19 cellular contexts compared by ENCODE assay signal in the genomic region with DNA sequence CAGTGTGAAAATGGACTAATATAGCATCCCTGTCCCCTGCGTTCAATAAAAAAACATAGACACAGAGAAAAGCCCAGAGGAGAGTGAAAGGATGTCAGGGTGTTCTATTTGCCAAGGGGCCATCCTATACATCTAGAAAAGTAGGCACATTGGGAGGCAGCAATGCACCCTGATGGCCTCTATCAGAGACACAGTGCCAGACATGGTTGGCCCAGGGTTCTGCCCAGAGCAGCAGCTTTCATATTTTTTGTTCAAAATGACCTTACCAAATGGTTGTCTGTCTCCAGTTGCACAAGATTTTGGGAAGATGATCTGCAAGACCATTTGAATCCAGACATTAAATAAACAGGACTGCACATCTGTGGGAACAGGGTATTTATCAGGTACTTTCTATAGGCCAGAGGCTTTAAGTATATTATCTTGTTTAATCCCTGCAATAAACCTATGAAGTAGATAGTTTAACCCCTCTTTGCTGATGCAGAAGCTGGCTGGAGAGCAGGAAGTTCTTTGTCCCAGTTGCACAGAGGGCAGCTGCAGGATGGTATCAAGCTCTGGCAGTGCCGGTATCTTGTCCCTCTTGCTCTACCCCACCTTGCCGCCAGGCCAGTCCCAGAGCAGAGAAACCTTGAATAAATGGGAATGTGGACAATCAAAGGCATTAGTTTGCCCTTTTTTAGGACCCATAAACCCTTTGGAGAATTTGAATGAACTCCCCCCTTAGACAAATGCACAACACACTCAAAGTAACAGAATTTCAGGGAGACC.
DNase-seq lines count a peak whose midpoint lies in the region; ATAC-seq and TF ChIP-seq lines count a peak whose summit lies in the region.
"Had no signal": no experiment of that assay in that cellular context is flagged by ENCODE, and none has a peak within 500 bp of the region (broad histone marks: within the 10 kb centered on the region; RNA-seq: fewer than 3 reads in every experiment).

No MANE protein-coding gene starts in this region.

- no peak for ATAC-seq in GM18505 (IDR thresholded peaks at IDR 0.05; ENCODE audit: unreplicated experiment)
- ATAC-seq: GM23338, T-cell had no signal

- 90% methylated on average over 3 of the region's 3 CpGs for WGBS in esophagus muscularis mucosa

- H3K36me3 ChIP-seq in esophagus muscularis mucosa (no peaks in the 10 kb centered on the region), tibial artery (no peaks in the 10 kb centered on the region)
- H3K36me3 ChIP-seq: SJCRH30 had no signal

- TF ChIP-seq EP300 in esophagus muscularis mucosa (IDR thresholded peaks at IDR 0.05), result no peak

- DNase-seq in NCI-H510A treated with DMSO at 0.1 percent for 48 hours (lab: John Stamatoyannopoulos, UW) (peak; percentile 10), NCI-H510A (lab: John Stamatoyannopoulos, UW) (no peak), RWPE1 (ENCODE audit: low spot score) (no peak), esophagus muscularis mucosa (ENCODE audit: extremely low spot score) (peak; percentile 57), tibial artery (no peak), mesenteric fat pad (ENCODE audit: low spot score) (no peak)
- DNase-seq: 8988T, DMS79, HCEC 1CT, KBM-7, NCI-H1092, NCI-H1436, NCI-H1930, NCI-H226, NCI-H526, T-cell had no signal

- POLR2A ChIA-PET in RWPE1 (lab: Yijun Ruan, JAX; ENCODE audit: low non-redundant PET), result no interaction called here

- TF ChIP-seq CTCF in RWPE1 (conservative IDR thresholded peaks at IDR 0.05; ENCODE audit: low read depth) (no peak), esophagus muscularis mucosa (IDR thresholded peaks at IDR 0.05) (no peak), tibial artery (IDR thresholded peaks at IDR 0.05) (no peak)

- CTCF ChIA-PET in RWPE1 (lab: Yijun Ruan, JAX), result no interaction called here

- TF ChIP-seq POLR2A in esophagus muscularis mucosa (IDR thresholded peaks at IDR 0.05; ENCODE audit: low read depth) (no peak), GM18505 (IDR thresholded peaks at IDR 0.05; ENCODE audit: borderline replicate concordance, extremely low read depth, insufficient read depth, insufficient read length) (no peak)

- H3K4me3 ChIP-seq in esophagus muscularis mucosa (no peak overlapping the region), tibial artery (no peak overlapping the region)
- H3K4me3 ChIP-seq: GM23338, SJCRH30 had no signal

- H3K27me3 ChIP-seq in esophagus muscularis mucosa (peaks cover 0 to 7% (median 0%) of the 10 kb centered on the region in 4 donors), tibial artery (no peaks in the 10 kb centered on the region)
- H3K27me3 ChIP-seq: SJCRH30 had no signal

- intact Hi-C loops in esophagus muscularis mucosa (cut with DNase I) (no loop called here), tibial artery (cut with DNase I; ENCODE audit: low total_unique reads) (no loop called here)

- peaks cover 0 to 5% (median 0%) of the 10 kb centered on the region in 4 donors for H3K4me1 ChIP-seq in esophagus muscularis mucosa
- no peaks in the 10 kb centered on the region for H3K4me1 ChIP-seq in tibial artery

- H3K9me3 ChIP-seq in esophagus muscularis mucosa (no peaks in the 10 kb centered on the region), tibial artery (no peaks in the 10 kb centered on the region)
- H3K9me3 ChIP-seq: SJCRH30 had no signal

- H3K27ac ChIP-seq in RWPE1 (peak overlapping the region; percentile 47), esophagus muscularis mucosa (replicated peaks in 1 of 4) (no peak overlapping the region), tibial artery (no peak overlapping the region)
- H3K27ac ChIP-seq: SJCRH30 had no signal

Comparison
In these comparisons a context has a peak if more than half of its experiments do, and no peak if none do; other contexts are left out.
1. DNase-seq: peak in NCI-H510A treated with DMSO at 0.1 percent for 48 hours (single experiment) and esophagus muscularis mucosa (single experiment); none in NCI-H510A (single experiment), RWPE1 (single experiment), tibial artery (0 of 2) and mesenteric fat pad (single experiment).